ENCODE assay signal across 10 cellular contexts in genomic region chr1:12528021-12528852, GRCh38.
DNase-seq lines count a peak whose midpoint lies in the region; ATAC-seq and TF ChIP-seq lines count a peak whose summit lies in the region.
"Had no signal": no experiment of that assay in that cellular context is flagged by ENCODE, and none has a peak within 500 bp of the region (broad histone marks: within the 10 kb centered on the region; RNA-seq: fewer than 3 reads in every experiment).

No MANE protein-coding gene starts in this region.

- CTCF ChIA-PET in RWPE1 (lab: Yijun Ruan, JAX): interaction anchor here (0.6 to 0.7 kb wide), 2 partner anchors 13 to 86 kb away, joined by 3 to 5 read pairs; no protein-coding TSS in a partner anchor

- H3K4me1 ChIP-seq in gastrocnemius medialis: peaks cover 15 to 19% of the 10 kb centered on the region in 2 donors

- ATAC-seq in Right ventricle myocardium superior (ENCODE audit: poor library complexity) (no peak), gastrocnemius medialis (peak; percentile 13 to 17)

- no peaks in the 10 kb centered on the region for H3K36me3 ChIP-seq in gastrocnemius medialis

- POLR2A ChIA-PET in RWPE1 (lab: Yijun Ruan, JAX; ENCODE audit: low non-redundant PET): no interaction called here

- no peak overlapping the region for H3K4me3 ChIP-seq in gastrocnemius medialis

- DNase-seq in GM03348 (ENCODE audit: low spot score) (peak; percentile 67), SHP77 (lab: John Stamatoyannopoulos, UW) (peak; percentile 36 to 58), Right ventricle myocardium superior (peak; percentile 85), gastrocnemius medialis (peak in 1 of 2 donors; percentile 71), RWPE1 (ENCODE audit: low spot score) (no peak), NCI-H1930 (lab: John Stamatoyannopoulos, UW) (no peak), NCI-H524 treated with DMSO at 0.1 percent for 48 hours (lab: John Stamatoyannopoulos, UW) (no peak)
- no peak for DNase-seq in stimulated activated CD4-positive, alpha-beta T cell treated with anti-CD3 and anti-CD28 coated beads, Interleukin-2, amount 100 ng/mL, for 24 hours
- DNase-seq: GDM1, RPMI8226 had no signal

- peak overlapping the region in 3 of 4 donors; percentile 18 to 53 (median 44) for H3K27ac ChIP-seq in gastrocnemius medialis
- H3K27ac ChIP-seq in RWPE1: no peak overlapping the region

- in situ Hi-C loops in gastrocnemius medialis (cut with MboI; ENCODE audit: low sequenced_read_pairs in 4 of 4): no loop called here

- TF ChIP-seq POLR2A in gastrocnemius medialis (IDR thresholded peaks at IDR 0.05): no peak

- TF ChIP-seq CTCF in gastrocnemius medialis (IDR thresholded peaks at IDR 0.05 in 4 of 5, conservative IDR thresholded peaks at IDR 0.05 in 1 of 5) (no peak), RWPE1 (conservative IDR thresholded peaks at IDR 0.05; ENCODE audit: low read depth) (no peak)

- intact Hi-C loops in Right ventricle myocardium superior (cut with DNase I): no loop called here
- intact Hi-C loops in gastrocnemius medialis (cut with DNase I; ENCODE audit: low total_unique reads): no loop called here

- no peaks in the 10 kb centered on the region for H3K9me3 ChIP-seq in gastrocnemius medialis

- no peaks in the 10 kb centered on the region for H3K27me3 ChIP-seq in gastrocnemius medialis

Comparison
In these comparisons a context has a peak if more than half of its experiments do, and no peak if none do; other contexts are left out.
1. DNase-seq: peak in GM03348 (single experiment), SHP77 (2 of 2) and Right ventricle myocardium superior (single experiment); none in RWPE1 (single experiment), NCI-H1930 (0 of 2), stimulated activated CD4-positive, alpha-beta T cell treated with anti-CD3 and anti-CD28 coated beads, Interleukin-2, amount 100 ng/mL, for 24 hours (0 of 2) and NCI-H524 treated with DMSO at 0.1 percent for 48 hours (single experiment).